ENCODE assay signal across 22 cellular contexts in the genomic region with DNA sequence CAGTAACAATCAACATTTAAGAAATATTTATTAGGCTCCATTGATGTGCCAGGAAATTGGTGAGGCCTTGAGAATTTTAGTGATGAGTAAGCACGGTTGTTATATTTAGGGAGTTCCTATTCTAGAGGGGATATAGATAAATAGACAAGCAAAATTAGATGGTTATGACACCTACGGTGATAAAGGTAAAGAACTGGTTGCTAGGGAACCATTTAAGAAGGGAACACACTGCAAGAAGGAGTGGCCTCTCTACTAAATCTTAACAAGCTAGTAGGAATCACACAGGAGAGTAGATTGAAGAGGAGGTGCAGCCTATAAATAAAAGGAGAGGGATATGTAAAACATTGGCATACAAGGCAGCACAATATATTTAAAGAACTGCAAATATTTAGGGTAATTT.
DNase-seq lines count a peak whose midpoint lies in the region; ATAC-seq and TF ChIP-seq lines count a peak whose summit lies in the region.
"Had no signal": no experiment of that assay in that cellular context is flagged by ENCODE, and none has a peak within 500 bp of the region (broad histone marks: within the 10 kb centered on the region; RNA-seq: fewer than 3 reads in every experiment).

No MANE protein-coding gene starts in this region.

- no peak overlapping the region for H3K4me3 Mint-ChIP-seq in nephron progenitor cell
- H3K4me3 Mint-ChIP-seq in stimulated activated naive CD8-positive, alpha-beta T cell treated with anti-CD3 and anti-CD28 coated beads, Interleukin-15, amount 100 ng/mL, for 72 hours, result no peak overlapping the region
- H3K4me3 Mint-ChIP-seq in stimulated activated effector memory CD8-positive, alpha-beta T cell treated with anti-CD3 and anti-CD28 coated beads, Interleukin-12 subunit alpha, Interleukin-12 subunit beta, amount 100 ng/mL, for 72 hours, result no peak overlapping the region
- H3K4me3 Mint-ChIP-seq: activated naive CD8-positive, alpha-beta T cell treated with anti-CD3 and anti-CD28 coated beads, Interleukin-2, amount 50 U/mL, for 24 hours; neural progenitor cell; T-helper 2 cell treated with Interferon-gamma antibody and Interleukin-4, amounts not matched to agents 5 μg/mL and 100 μg/mL, for 36 hours had no signal

- peaks cover 29% of the 10 kb centered on the region for H3K4me1 ChIP-seq in SJSA1 (replicated peaks)
- H3K4me1 ChIP-seq: left ventricle myocardium inferior, upper lobe of right lung had no signal

- H3K36me3 Mint-ChIP-seq in nephron progenitor cell (ENCODE audit: low read depth), result peaks cover 10% of the 10 kb centered on the region
- no peaks in the 10 kb centered on the region for H3K36me3 Mint-ChIP-seq in stimulated activated effector memory CD8-positive, alpha-beta T cell treated with anti-CD3 and anti-CD28 coated beads, Interleukin-12 subunit alpha, Interleukin-12 subunit beta, amount 100 ng/mL, for 72 hours
- H3K36me3 Mint-ChIP-seq: neural progenitor cell had no signal

- H3K9me3 Mint-ChIP-seq in nephron progenitor cell, result peaks cover 18% of the 10 kb centered on the region
- peaks cover 7 to 12% of the 10 kb centered on the region in 2 donors for H3K9me3 Mint-ChIP-seq in stimulated activated naive CD8-positive, alpha-beta T cell treated with anti-CD3 and anti-CD28 coated beads, Interleukin-15, amount 100 ng/mL, for 72 hours
- H3K9me3 Mint-ChIP-seq in stimulated activated effector memory CD8-positive, alpha-beta T cell treated with anti-CD3 and anti-CD28 coated beads, Interleukin-12 subunit alpha, Interleukin-12 subunit beta, amount 100 ng/mL, for 72 hours, result peaks cover 15% of the 10 kb centered on the region

- H3K27me3 Mint-ChIP-seq in nephron progenitor cell (ENCODE audit: low read depth, poor library complexity), result peaks cover 4% of the 10 kb centered on the region
- H3K27me3 Mint-ChIP-seq in stimulated activated naive CD8-positive, alpha-beta T cell treated with anti-CD3 and anti-CD28 coated beads, Interleukin-15, amount 100 ng/mL, for 72 hours, result no peaks in the 10 kb centered on the region
- H3K27me3 Mint-ChIP-seq: activated naive CD8-positive, alpha-beta T cell treated with anti-CD3 and anti-CD28 coated beads, Interleukin-2, amount 50 U/mL, for 24 hours had no signal

- H3K36me3 ChIP-seq in SJSA1, result no peaks in the 10 kb centered on the region
- H3K36me3 ChIP-seq: brain microvascular endothelial cell, left ventricle myocardium inferior, neural progenitor cell, upper lobe of right lung had no signal

- H3K27ac ChIP-seq in SJSA1, result peak overlapping the region; percentile 58; the same call in 1 of the 2 replicates
- H3K27ac ChIP-seq: coronary artery, left ventricle myocardium inferior, neural progenitor cell, upper lobe of right lung had no signal

- ATAC-seq in HG03571 (IDR thresholded peaks at IDR 0.05; ENCODE audit: unreplicated experiment), result no peak
- ATAC-seq in stimulated activated naive CD8-positive, alpha-beta T cell treated with anti-CD3 and anti-CD28 coated beads, Interleukin-15, amount 100 ng/mL, for 72 hours, result no peak
- ATAC-seq in stimulated activated effector memory CD8-positive, alpha-beta T cell treated with anti-CD3 and anti-CD28 coated beads, Interleukin-12 subunit alpha, Interleukin-12 subunit beta, amount 100 ng/mL, for 72 hours, result no peak
- ATAC-seq: activated naive CD8-positive, alpha-beta T cell treated with anti-CD3 and anti-CD28 coated beads, Interleukin-2, amount 50 U/mL, for 24 hours; upper lobe of right lung had no signal

- DNase-seq in NCI-H1436 treated with DMSO at 0.1 percent for 48 hours (lab: John Stamatoyannopoulos, UW) (peak; percentile 46), NCI-H1436 (lab: John Stamatoyannopoulos, UW) (no peak), NCI-H1417 (lab: John Stamatoyannopoulos, UW) (peak; percentile 37 to 69 (median 46)), SJSA1 (ENCODE audit: low read depth in 1 of 2, low spot score in 2 of 2) (no peak), nephron progenitor cell (no peak)
- no peak for DNase-seq in stimulated activated naive CD8-positive, alpha-beta T cell treated with anti-CD3 and anti-CD28 coated beads, Interleukin-15, amount 100 ng/mL, for 72 hours
- no peak for DNase-seq in stimulated activated effector memory CD8-positive, alpha-beta T cell treated with anti-CD3 and anti-CD28 coated beads, Interleukin-12 subunit alpha, Interleukin-12 subunit beta, amount 100 ng/mL, for 72 hours (ENCODE audit: low spot score in 2 of 2)
- DNase-seq: activated CD8-positive, alpha-beta memory T cell treated with anti-CD3 and anti-CD28 coated beads, Interleukin-2, amount 50 U/mL, for 48 hours; activated naive CD8-positive, alpha-beta T cell treated with anti-CD3 and anti-CD28 coated beads, Interleukin-2, amount 50 U/mL, for 24 hours; brain microvascular endothelial cell; glutamatergic neuron; KBM-7; left ventricle myocardium inferior; MV-4-11; NCI-H2171; NK-92 treated with Interleukin-12 subunit alpha and Interleukin-12 subunit beta, amount 100 ng/mL, for 24 hours; SK-N-SH; upper lobe of right lung had no signal

- H3K4me3 ChIP-seq in SJSA1, result no peak overlapping the region
- H3K4me3 ChIP-seq: coronary artery, left ventricle myocardium inferior, neural progenitor cell, upper lobe of right lung had no signal

- TF ChIP-seq CTCF in nephron progenitor cell (IDR thresholded peaks at IDR 0.05), result no peak

- peak overlapping the region; percentile 72 for H3K27ac Mint-ChIP-seq in nephron progenitor cell
- no peak overlapping the region for H3K27ac Mint-ChIP-seq in stimulated activated naive CD8-positive, alpha-beta T cell treated with anti-CD3 and anti-CD28 coated beads, Interleukin-15, amount 100 ng/mL, for 72 hours
- H3K27ac Mint-ChIP-seq in stimulated activated effector memory CD8-positive, alpha-beta T cell treated with anti-CD3 and anti-CD28 coated beads, Interleukin-12 subunit alpha, Interleukin-12 subunit beta, amount 100 ng/mL, for 72 hours, result no peak overlapping the region
- H3K27ac Mint-ChIP-seq: activated naive CD8-positive, alpha-beta T cell treated with anti-CD3 and anti-CD28 coated beads, Interleukin-2, amount 50 U/mL, for 24 hours; T-helper 2 cell treated with Interferon-gamma antibody and Interleukin-4, amounts not matched to agents 5 μg/mL and 100 μg/mL, for 36 hours had no signal

- H3K4me1 Mint-ChIP-seq in nephron progenitor cell, result peaks cover 25% of the 10 kb centered on the region
- H3K4me1 Mint-ChIP-seq in stimulated activated naive CD8-positive, alpha-beta T cell treated with anti-CD3 and anti-CD28 coated beads, Interleukin-15, amount 100 ng/mL, for 72 hours, result no peaks in the 10 kb centered on the region
- H3K4me1 Mint-ChIP-seq in stimulated activated effector memory CD8-positive, alpha-beta T cell treated with anti-CD3 and anti-CD28 coated beads, Interleukin-12 subunit alpha, Interleukin-12 subunit beta, amount 100 ng/mL, for 72 hours, result no peaks in the 10 kb centered on the region
- H3K4me1 Mint-ChIP-seq: activated naive CD8-positive, alpha-beta T cell treated with anti-CD3 and anti-CD28 coated beads, Interleukin-2, amount 50 U/mL, for 24 hours had no signal

- no peaks in the 10 kb centered on the region for H3K9me3 ChIP-seq in SJSA1 (replicated peaks)
- H3K9me3 ChIP-seq: SK-N-SH, upper lobe of right lung had no signal

- no peaks in the 10 kb centered on the region for H3K27me3 ChIP-seq in SJSA1 (replicated peaks)
- H3K27me3 ChIP-seq: brain microvascular endothelial cell, neural progenitor cell, upper lobe of right lung had no signal

Comparison
In these comparisons a context has a peak if more than half of its experiments do, and no peak if none do; other contexts are left out.
1. DNase-seq: peak in NCI-H1436 treated with DMSO at 0.1 percent for 48 hours (single experiment) and NCI-H1417 (3 of 3); none in NCI-H1436 (single experiment), SJSA1 (0 of 2), nephron progenitor cell (single experiment), stimulated activated naive CD8-positive, alpha-beta T cell treated with anti-CD3 and anti-CD28 coated beads, Interleukin-15, amount 100 ng/mL, for 72 hours (0 of 2) and stimulated activated effector memory CD8-positive, alpha-beta T cell treated with anti-CD3 and anti-CD28 coated beads, Interleukin-12 subunit alpha, Interleukin-12 subunit beta, amount 100 ng/mL, for 72 hours (0 of 2).